ENCODE assay signal across 30 cellular contexts in the genomic region with DNA sequence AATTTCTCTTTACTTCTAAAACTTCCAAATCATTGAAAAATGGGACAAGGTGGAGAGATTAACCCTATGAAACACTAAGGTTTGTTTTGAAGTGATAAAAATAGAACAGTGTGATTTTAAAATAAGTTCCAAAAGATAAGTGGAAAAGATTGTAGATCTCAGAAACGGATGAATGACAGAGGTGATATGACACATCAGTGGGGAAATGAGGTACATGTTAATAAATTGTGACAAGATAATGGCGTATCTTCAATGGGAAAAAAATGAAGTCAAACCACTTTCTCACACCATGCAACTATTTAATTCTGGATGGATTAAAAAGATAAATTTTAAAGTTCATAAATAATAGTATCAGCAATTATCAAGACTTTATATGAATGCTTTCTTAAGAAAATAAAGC.
A peak's percentile ranks its signal among the peaks of the same experiment; 100 is the strongest.
DNase-seq lines count a peak whose midpoint lies in the region; FAIRE-seq and TF ChIP-seq lines count a peak whose summit lies in the region.
"Had no signal": no experiment of that assay in that cellular context is flagged by ENCODE, and none has a peak within 500 bp of the region (broad histone marks: within the 10 kb centered on the region; RNA-seq: fewer than 3 reads in every experiment).

No MANE protein-coding gene starts in this region.

- intact Hi-C loops in kidney (cut with DNase I), result loop anchor here (10.0 kb wide), 1 partner anchor 61 kb away; no protein-coding TSS in a partner anchor

- TF ChIP-seq CTCF in kidney (IDR thresholded peaks at IDR 0.05; ENCODE audit: borderline replicate concordance, extremely low read depth, insufficient read depth) (no peak), neural cell (IDR thresholded peaks at IDR 0.05; ENCODE audit: poor library complexity, severe bottlenecking) (no peak)

- peak; percentile 73 for TF ChIP-seq EP300 in neural cell (conservative IDR thresholded peaks at IDR 0.05; ENCODE audit: poor library complexity, severe bottlenecking)

- no peak overlapping the region for H2AFZ ChIP-seq in neural cell (ENCODE audit: low read depth, low read length)

- no peaks in the 10 kb centered on the region for H3K36me3 ChIP-seq in kidney (ENCODE audit: control insufficient read depth in 1 of 2, insufficient read depth in 2 of 2, low read length in 2 of 2)
- no peaks in the 10 kb centered on the region for H3K36me3 ChIP-seq in neural cell (ENCODE audit: insufficient read depth, low read length)
- H3K36me3 ChIP-seq: BE2C; BLaER1; BLaER1 treated with 17β-estradiol and CSF1 and Interleukin-3, amounts not matched to agents 10 nM and 100 nM had no signal

- H3K27me3 ChIP-seq in neural cell (ENCODE audit: insufficient read depth, low read depth, low read length), result no peaks in the 10 kb centered on the region
- H3K27me3 ChIP-seq: BE2C; BLaER1; BLaER1 treated with 17β-estradiol and CSF1 and Interleukin-3, amounts not matched to agents 10 nM and 100 nM had no signal

- H3F3A ChIP-seq in neural cell (ENCODE audit: insufficient read depth, low read length, poor library complexity, severe bottlenecking), result no peaks in the 10 kb centered on the region

- no peaks in the 10 kb centered on the region for H3K9me3 ChIP-seq in kidney (ENCODE audit: control insufficient read depth in 1 of 2, low read length in 2 of 2)
- no peaks in the 10 kb centered on the region for H3K9me3 ChIP-seq in neural cell (ENCODE audit: low read length)
- H3K9me3 ChIP-seq: A549; BE2C; BLaER1; BLaER1 treated with 17β-estradiol and CSF1 and Interleukin-3, amounts not matched to agents 10 nM and 100 nM; Caco-2 had no signal

- H3K4me3 ChIP-seq in kidney (ENCODE audit: low read length in 2 of 2) (no peak overlapping the region), neural cell (ENCODE audit: low read length) (no peak overlapping the region)
- H3K4me3 ChIP-seq: A549; BLaER1; BLaER1 treated with 17β-estradiol and CSF1 and Interleukin-3, amounts not matched to agents 10 nM and 100 nM had no signal

- no peak for DNase-seq in kidney
- no peak for DNase-seq in DMS79 treated with DMSO at 0.1 percent for 48 hours (lab: John Stamatoyannopoulos, UW)
- no peak for DNase-seq in UCSD-AML1 (lab: John Stamatoyannopoulos, UW; ENCODE audit: unreplicated experiment)
- DNase-seq: 8988T; ACHN; AML-193; BE2C; C1 segment of cervical spinal cord; Caco-2; Calu3; CD4-positive, alpha-beta memory T cell; CD4-positive, alpha-beta T cell; CD4-positive, CD25-positive, alpha-beta regulatory T cell; CD8-positive, alpha-beta memory T cell; CD8-positive, alpha-beta T cell; COR-L47; DMS 273 treated with DMSO at 0.1 percent for 48 hours; DMS153; DMS53; DMS79; DND-41; EL had no signal

- H3K27ac ChIP-seq in kidney (ENCODE audit: low read depth in 2 of 2, low read length in 2 of 2) (no peak overlapping the region), neural cell (ENCODE audit: low read length) (no peak overlapping the region)
- H3K27ac ChIP-seq: 22Rv1; A549; BLaER1; BLaER1 treated with 17β-estradiol and CSF1 and Interleukin-3, amounts not matched to agents 10 nM and 100 nM; C4-2B had no signal

- no peak overlapping the region for H3K4me2 ChIP-seq in neural cell (ENCODE audit: low read length)
- H3K4me2 ChIP-seq: A549; BLaER1; BLaER1 treated with 17β-estradiol and CSF1 and Interleukin-3, amounts not matched to agents 10 nM and 100 nM had no signal

- H4K20me1 ChIP-seq in neural cell (ENCODE audit: insufficient read depth), result no peaks in the 10 kb centered on the region
- H4K20me1 ChIP-seq: BLaER1; BLaER1 treated with 17β-estradiol and CSF1 and Interleukin-3, amounts not matched to agents 10 nM and 100 nM had no signal

- H3K79me2 ChIP-seq in neural cell (replicated peaks; ENCODE audit: insufficient read depth, low read length), result no peaks in the 10 kb centered on the region

- no peak for TF ChIP-seq RAD21 in neural cell (conservative IDR thresholded peaks at IDR 0.05)

- H3K9me2 ChIP-seq in neural cell (ENCODE audit: insufficient read depth, low read length), result no peaks in the 10 kb centered on the region

- H3K9ac ChIP-seq in kidney (ENCODE audit: low read length in 2 of 2) (no peak overlapping the region), neural cell (ENCODE audit: low read length) (no peak overlapping the region)
- H3K9ac ChIP-seq: BLaER1; BLaER1 treated with 17β-estradiol and CSF1 and Interleukin-3, amounts not matched to agents 10 nM and 100 nM had no signal

- FAIRE-seq in kidney (lab: Jason Lieb, UNC), result peak; percentile 13
- FAIRE-seq: A204.1, A549, D721Med had no signal

- no peaks in the 10 kb centered on the region for H3K4me1 ChIP-seq in kidney (ENCODE audit: control insufficient read depth in 1 of 2, insufficient read depth in 1 of 2, low read depth in 1 of 2, low read length in 2 of 2)
- H3K4me1 ChIP-seq: A549; BE2C; BLaER1; BLaER1 treated with 17β-estradiol and CSF1 and Interleukin-3, amounts not matched to agents 10 nM and 100 nM; Caco-2 had no signal

TF ChIP-seq in neural cell, 6 proteins besides CTCF, POLR2A, EP300 and RAD21:
- TF ChIP-seq POLR2AphosphoS5 (IDR thresholded peaks at IDR 0.05), result peak; percentile 71
- TF ChIP-seq MXI1 (conservative IDR thresholded peaks at IDR 0.05; ENCODE audit: poor library complexity, severe bottlenecking), result no peak
TF ChIP-seq in neural cell: peak in this region for 1.
